Comparison of ENCODE assay signal across 12 cellular contexts in genomic region chr22:20111689-20112622, GRCh38. TPM values are rescaled to one million over a fixed set of nuclear protein-coding genes. Genes with fewer than 3 reads are reported as not detected.
DNase-seq lines count a peak whose midpoint lies in the region; ATAC-seq and TF ChIP-seq lines count a peak whose summit lies in the region.
"Had no signal": no experiment of that assay in that cellular context is flagged by ENCODE, and none has a peak within 500 bp of the region (broad histone marks: within the 10 kb centered on the region; RNA-seq: fewer than 3 reads in every experiment).

No MANE protein-coding gene starts in this region.

- H3K4me1 Mint-ChIP-seq in activated naive CD4-positive, alpha-beta T cell treated with anti-CD3 and anti-CD28 coated beads, Interleukin-2, amount 50 U/mL, for 24 hours: peaks cover 16% of the 10 kb centered on the region
- H3K4me1 Mint-ChIP-seq in activated B cell treated with CpG ODN at 0.5 μM for 24 hours: peaks cover 21% of the 10 kb centered on the region

- H3K9me3 Mint-ChIP-seq in activated naive CD4-positive, alpha-beta T cell treated with anti-CD3 and anti-CD28 coated beads, Interleukin-2, amount 50 U/mL, for 24 hours: no peaks in the 10 kb centered on the region
- H3K9me3 Mint-ChIP-seq in activated B cell treated with CpG ODN at 0.5 μM for 24 hours: no peaks in the 10 kb centered on the region

- intact Hi-C loops in activated B cell treated with CpG ODN at 0.5 μM for 24 hours (cut with micrococcal nuclease): loop anchor here (1.0 kb wide), 1 partner anchor 142 kb away; no protein-coding TSS in a partner anchor
- intact Hi-C loops in right cardiac atrium (cut with DNase I): no loop called here

- no peak for TF ChIP-seq EP300 in gastroesophageal sphincter (IDR thresholded peaks at IDR 0.05)

- POLR2A ChIA-PET in activated B cell treated with CpG ODN at 0.5 μM for 24 hours (lab: Charles Lee): no interaction called here

- H3K4me3 ChIP-seq in right cardiac atrium (ENCODE audit: low read length): no peak overlapping the region
- H3K4me3 ChIP-seq in gastroesophageal sphincter: no peak overlapping the region
- H3K4me3 ChIP-seq: breast epithelium had no signal

- H3K27me3 Mint-ChIP-seq in activated naive CD4-positive, alpha-beta T cell treated with anti-CD3 and anti-CD28 coated beads, Interleukin-2, amount 50 U/mL, for 24 hours: no peaks in the 10 kb centered on the region
- no peaks in the 10 kb centered on the region for H3K27me3 Mint-ChIP-seq in activated B cell treated with CpG ODN at 0.5 μM for 24 hours

- no peaks in the 10 kb centered on the region for H3K27me3 ChIP-seq in right cardiac atrium (ENCODE audit: control insufficient read depth, insufficient read depth)
- H3K27me3 ChIP-seq in gastroesophageal sphincter: no peaks in the 10 kb centered on the region
- H3K27me3 ChIP-seq: breast epithelium had no signal

- H3K4me1 ChIP-seq in right cardiac atrium (ENCODE audit: control insufficient read depth, insufficient read depth, low read length): no peaks in the 10 kb centered on the region
- peaks cover 0 to 26% (median 12%) of the 10 kb centered on the region in 3 donors for H3K4me1 ChIP-seq in gastroesophageal sphincter

- H3K9me3 ChIP-seq in right cardiac atrium (ENCODE audit: control insufficient read depth, low read length): no peaks in the 10 kb centered on the region
- no peaks in the 10 kb centered on the region for H3K9me3 ChIP-seq in gastroesophageal sphincter
- H3K9me3 ChIP-seq: breast epithelium had no signal

- ATAC-seq in activated B cell treated with CpG ODN at 0.5 μM for 24 hours (ENCODE audit: low read depth) (no peak), right cardiac atrium (no peak), GM18907 (IDR thresholded peaks at IDR 0.05; ENCODE audit: unreplicated experiment) (no peak), gastroesophageal sphincter (no peak)

- H3K4me3 Mint-ChIP-seq in activated naive CD4-positive, alpha-beta T cell treated with anti-CD3 and anti-CD28 coated beads, Interleukin-2, amount 50 U/mL, for 24 hours: no peak overlapping the region
- no peak overlapping the region for H3K4me3 Mint-ChIP-seq in activated B cell treated with CpG ODN at 0.5 μM for 24 hours

- H3K36me3 Mint-ChIP-seq in activated naive CD4-positive, alpha-beta T cell treated with anti-CD3 and anti-CD28 coated beads, Interleukin-2, amount 50 U/mL, for 24 hours: peaks cover 9% of the 10 kb centered on the region
- peaks cover 55% of the 10 kb centered on the region for H3K36me3 Mint-ChIP-seq in activated B cell treated with CpG ODN at 0.5 μM for 24 hours (ENCODE audit: low read depth)

- TF ChIP-seq CTCF in activated B cell treated with CpG ODN at 0.5 μM for 24 hours (IDR thresholded peaks at IDR 0.05): no peak
- TF ChIP-seq CTCF in gastroesophageal sphincter (IDR thresholded peaks at IDR 0.05): no peak

- peaks cover 0 to 92% of the 10 kb centered on the region in 2 donors for H3K36me3 ChIP-seq in gastroesophageal sphincter

- no peak overlapping the region for H3K27ac ChIP-seq in right cardiac atrium (ENCODE audit: low read length)
- peak overlapping the region; percentile 57 for H3K27ac ChIP-seq in temporal lobe (ENCODE audit: low read depth, low read length)
- peak overlapping the region in 2 of 4 donors; percentile 1 to 14 for H3K27ac ChIP-seq in gastroesophageal sphincter
- H3K27ac ChIP-seq: breast epithelium had no signal

- DNase-seq in activated naive CD4-positive, alpha-beta T cell treated with anti-CD3 and anti-CD28 coated beads, Interleukin-2, amount 50 U/mL, for 16 hours: no peak
- DNase-seq in activated B cell treated with CpG ODN at 0.5 μM for 24 hours (no peak), right cardiac atrium (peak; percentile 13 to 44 (median 42)), foreskin melanocyte (no peak)
- DNase-seq: left colon, NCI-H1930 had no signal

- H3K27ac Mint-ChIP-seq in activated naive CD4-positive, alpha-beta T cell treated with anti-CD3 and anti-CD28 coated beads, Interleukin-2, amount 50 U/mL, for 24 hours: peak overlapping the region; percentile 92
- peak overlapping the region; percentile 61 for H3K27ac Mint-ChIP-seq in activated B cell treated with CpG ODN at 0.5 μM for 24 hours

- no peak for TF ChIP-seq POLR2A in gastroesophageal sphincter (IDR thresholded peaks at IDR 0.05)

- WGBS in right cardiac atrium: 81% methylated on average over 7 of the region's 7 CpGs
- 11 to 20% methylated on average over 1 of the region's 7 CpGs for WGBS in gastroesophageal sphincter (ENCODE audit: low coverage in 1 of 2), 2 donors

- CTCF ChIA-PET in activated B cell treated with CpG ODN at 0.5 μM for 24 hours (lab: Charles Lee): no interaction called here

RNA-seq across cellular contexts. Expression of gene RANBP1, which starts 3.9 kb away (rescaled TPM):
- total RNA-seq in activated B cell treated with CpG ODN at 0.5 μM for 24 hours (127 and 133 TPM in 2 replicates), right cardiac atrium (10 to 100 TPM; 32.5 to 46.8 (median 39.5) TPM), temporal lobe (102 TPM), gastroesophageal sphincter (100 to 1,000 TPM; 115 to 162 (median 158) TPM)
- 33.3 TPM for polyA plus RNA-seq in right cardiac atrium

RNA-seq across cellular contexts. Expression of gene TRMT2A, which starts 5.1 kb away (rescaled TPM):
- total RNA-seq in activated B cell treated with CpG ODN at 0.5 μM for 24 hours (77.4 and 91.7 TPM in 2 replicates), right cardiac atrium (10 to 100 TPM; 23.1 to 32.0 (median 29.7) TPM), temporal lobe (22.1 TPM), gastroesophageal sphincter (10 to 100 TPM; 24.1 to 57.0 (median 36.3) TPM)
- polyA plus RNA-seq in right cardiac atrium: 23.1 TPM

RNA-seq across cellular contexts. Expression of gene ZDHHC8, which starts 19.6 kb away (rescaled TPM):
- total RNA-seq in activated B cell treated with CpG ODN at 0.5 μM for 24 hours (51.9 and 65.6 TPM in 2 replicates), right cardiac atrium (10 to 100 TPM; 49.1 to 64.7 (median 55.7) TPM), temporal lobe (6.6 TPM), gastroesophageal sphincter (10 to 100 TPM; 11.8 to 27.8 (median 16.4) TPM)
- 34.2 TPM for polyA plus RNA-seq in right cardiac atrium

RNA-seq across cellular contexts. Expression of gene DGCR8, which starts 31.9 kb away (rescaled TPM):
- total RNA-seq in activated B cell treated with CpG ODN at 0.5 μM for 24 hours (34.6 and 35.5 TPM in 2 replicates), right cardiac atrium (10 to 100 TPM; 15.5 to 18.6 (median 17.0) TPM), temporal lobe (24.8 TPM), gastroesophageal sphincter (10 to 100 TPM; 16.9 to 27.6 (median 25.5) TPM)
- 11.2 TPM for polyA plus RNA-seq in right cardiac atrium

RNA-seq across cellular contexts. Expression of gene CCDC188, which starts 38.9 kb away (rescaled TPM):
- total RNA-seq in activated B cell treated with CpG ODN at 0.5 μM for 24 hours: not detected in 2 replicates
- total RNA-seq in right cardiac atrium: under 1 TPM; 0.22 to 0.83 (median 0.39) TPM
- polyA plus RNA-seq in right cardiac atrium: 0.54 TPM
- 1.5 TPM for total RNA-seq in temporal lobe
- not detected for total RNA-seq in gastroesophageal sphincter
- total RNA-seq: RPMI7951 had no signal

Comparison
In these comparisons a context has a peak if more than half of its experiments do, and no peak if none do; other contexts are left out.
1. DNase-seq: peak in right cardiac atrium (3 of 3); none in activated naive CD4-positive, alpha-beta T cell treated with anti-CD3 and anti-CD28 coated beads, Interleukin-2, amount 50 U/mL, for 16 hours (single experiment), activated B cell treated with CpG ODN at 0.5 μM for 24 hours (single experiment) and foreskin melanocyte (single experiment).